ENCODE assay signal across 20 cellular contexts in the genomic region with DNA sequence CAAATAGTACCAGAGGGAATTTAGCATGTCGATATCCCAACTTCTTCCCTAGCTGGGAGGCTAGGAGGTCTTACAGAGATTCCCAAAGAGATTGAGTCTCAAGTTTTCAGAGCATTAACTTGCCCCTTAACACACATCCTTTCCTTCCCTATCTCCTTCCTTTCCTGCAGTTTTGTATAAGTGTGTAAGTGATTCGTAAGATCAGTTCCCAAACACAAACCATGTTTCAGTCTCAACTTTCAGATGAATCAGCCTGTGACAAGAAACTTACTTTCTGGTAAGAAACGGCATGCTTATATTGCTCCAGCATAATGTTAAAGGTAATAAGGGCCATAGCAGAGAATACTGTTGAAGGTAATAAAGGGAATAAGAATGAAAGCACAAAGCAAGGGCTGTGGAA.
DNase-seq lines count a peak whose midpoint lies in the region; ATAC-seq and TF ChIP-seq lines count a peak whose summit lies in the region.
"Had no signal": no experiment of that assay in that cellular context is flagged by ENCODE, and none has a peak within 500 bp of the region (broad histone marks: within the 10 kb centered on the region; RNA-seq: fewer than 3 reads in every experiment).

No MANE protein-coding gene starts in this region.

- H3K9me3 ChIP-seq in ectodermal cell (ENCODE audit: control insufficient read depth, low read length) (no peaks in the 10 kb centered on the region), neuronal stem cell (replicated peaks in 1 of 2; ENCODE audit: control insufficient read depth in 2 of 2, insufficient read depth in 1 of 2, low read depth in 1 of 2, low read length in 2 of 2) (no peaks in the 10 kb centered on the region)
- no peaks in the 10 kb centered on the region for H3K9me3 ChIP-seq in CD4-positive, alpha-beta memory T cell (ENCODE audit: control insufficient read depth in 1 of 2, low read length in 2 of 2)

- H4K91ac ChIP-seq in neuronal stem cell (ENCODE audit: low read depth, low read length, poor library complexity): no peak overlapping the region

- no peak overlapping the region for H3K4ac ChIP-seq in neuronal stem cell (ENCODE audit: low read length)

- no peak overlapping the region for H3K27ac Mint-ChIP-seq in GM23338
- H3K27ac Mint-ChIP-seq in CD4-positive, alpha-beta memory T cell: no peak overlapping the region
- H3K27ac Mint-ChIP-seq: CD4-positive, alpha-beta T cell had no signal

- no peak overlapping the region for H2AK5ac ChIP-seq in neuronal stem cell (ENCODE audit: low read depth, low read length)

- no peak for TF ChIP-seq CTCF in GM23338 (conservative IDR thresholded peaks at IDR 0.05; ENCODE audit: low read depth in 2 of 2)

- no peak overlapping the region for H3K23ac ChIP-seq in neuronal stem cell (ENCODE audit: low read depth, low read length, poor library complexity)

- no peak overlapping the region for H2BK5ac ChIP-seq in neuronal stem cell (ENCODE audit: low read length)

- H3K79me1 ChIP-seq in neuronal stem cell (ENCODE audit: low read depth, low read length): no peaks in the 10 kb centered on the region

- H3F3A ChIP-seq in GM23338 (replicated peaks; ENCODE audit: low read depth): no peaks in the 10 kb centered on the region

- POLR2A ChIA-PET in CD4-positive, alpha-beta memory T cell (lab: Charles Lee; ENCODE audit: partially characterized antibody): no interaction called here

- no peaks in the 10 kb centered on the region for H3K36me3 ChIP-seq in GM23338 (ENCODE audit: insufficient read depth)
- H3K36me3 ChIP-seq in ectodermal cell (ENCODE audit: control insufficient read depth, insufficient read depth, low read length): no peaks in the 10 kb centered on the region
- H3K36me3 ChIP-seq in neuronal stem cell (replicated peaks in 1 of 2; ENCODE audit: control insufficient read depth in 2 of 2, insufficient read depth in 2 of 2, low read length in 2 of 2): no peaks in the 10 kb centered on the region
- H3K36me3 ChIP-seq in CD4-positive, alpha-beta memory T cell (ENCODE audit: insufficient read depth, low read length): no peaks in the 10 kb centered on the region

- H3K4me3 ChIP-seq in GM23338 (no peak overlapping the region), ectodermal cell (ENCODE audit: insufficient read depth, low read depth, low read length) (no peak overlapping the region), neuronal stem cell (ENCODE audit: low read length in 2 of 2) (no peak overlapping the region)
- no peak overlapping the region for H3K4me3 ChIP-seq in CD4-positive, alpha-beta memory T cell (ENCODE audit: low read length in 2 of 2)

- no peaks in the 10 kb centered on the region for H3K9me2 ChIP-seq in GM23338 (ENCODE audit: insufficient read depth)

- H3K4me1 ChIP-seq in GM23338 (ENCODE audit: insufficient read depth) (peaks cover 6% of the 10 kb centered on the region; the same call in 1 of the 2 replicates), ectodermal cell (ENCODE audit: control insufficient read depth, insufficient read depth, low read length) (no peaks in the 10 kb centered on the region), neuronal stem cell (ENCODE audit: control insufficient read depth in 2 of 2, insufficient read depth in 1 of 2, low read depth in 1 of 2, low read length in 2 of 2) (no peaks in the 10 kb centered on the region)
- H3K4me1 ChIP-seq in CD4-positive, alpha-beta memory T cell (ENCODE audit: insufficient read depth, low read length): no peaks in the 10 kb centered on the region

- DNase-seq in GM23338 (ENCODE audit: low spot score) (no peak), neuronal stem cell (ENCODE audit: low spot score) (no peak), pons (ENCODE audit: low spot score) (no peak), NCI-H2227 treated with DMSO at 0.1 percent for 48 hours (lab: John Stamatoyannopoulos, UW) (no peak), NCI-H1048 (lab: John Stamatoyannopoulos, UW) (no peak)
- DNase-seq in CD4-positive, alpha-beta memory T cell: no peak
- DNase-seq: CD4-positive, alpha-beta T cell; GDM1; KBM-7; NCI-H1105 treated with DMSO at 0.1 percent for 48 hours; NCI-H1694; NCI-H2081 treated with DMSO at 0.1 percent for 48 hours; NCI-H510A; NCI-H748 treated with DMSO at 0.1 percent for 48 hours; NK-92 treated with Interleukin-12 subunit alpha and Interleukin-12 subunit beta, amount 100 ng/mL, for 24 hours; OCI-M1; RPMI8226; SIG-M5 had no signal

- 84 to 96% methylated on average over 3 of the region's 3 CpGs for WGBS in ectodermal cell, 2 experiments
- no CpG with 5 or more reads among the region's 3 CpGs for WGBS in neuronal stem cell (ENCODE audit: extremely low coverage in 2 of 2, insufficient read length in 2 of 2, insufficient replicate concordance in 1 of 2), 2 donors

- no peak overlapping the region for H2BK15ac ChIP-seq in neuronal stem cell (ENCODE audit: low read length)

- CTCF ChIA-PET in CD4-positive, alpha-beta memory T cell (lab: Charles Lee; ENCODE audit: partially characterized antibody): no interaction called here

- H2BK12ac ChIP-seq in neuronal stem cell (ENCODE audit: low read length): no peak overlapping the region

- H3K27ac ChIP-seq in GM23338 (ENCODE audit: low read depth) (peak overlapping the region; percentile 30; the same call in 1 of the 2 replicates), ectodermal cell (ENCODE audit: insufficient read depth, low read depth, low read length, poor library complexity, severe bottlenecking) (peak overlapping the region; percentile 10), neuronal stem cell (replicated peaks; ENCODE audit: low read length) (no peak overlapping the region)
- no peak overlapping the region for H3K27ac ChIP-seq in CD4-positive, alpha-beta memory T cell (ENCODE audit: low read depth, low read length)

- no peaks in the 10 kb centered on the region; the same call in 1 of the 2 replicates for H4K20me1 ChIP-seq in GM23338 (replicated peaks; ENCODE audit: insufficient read depth)

- H2AFZ ChIP-seq in GM23338 (no peak overlapping the region), neuronal stem cell (ENCODE audit: low read length) (no peak overlapping the region)

- H2BK120ac ChIP-seq in neuronal stem cell (ENCODE audit: low read depth, low read length): no peak overlapping the region

- peaks cover 10% of the 10 kb centered on the region for H3K4me1 Mint-ChIP-seq in GM23338
- no peaks in the 10 kb centered on the region for H3K4me1 Mint-ChIP-seq in CD4-positive, alpha-beta memory T cell

- H3K27me3 ChIP-seq in GM23338 (ENCODE audit: insufficient read depth): no peaks in the 10 kb centered on the region
- no peaks in the 10 kb centered on the region for H3K27me3 ChIP-seq in ectodermal cell (ENCODE audit: control insufficient read depth, insufficient read depth, low read length, poor library complexity, severe bottlenecking)
- H3K27me3 ChIP-seq in neuronal stem cell (ENCODE audit: control insufficient read depth in 3 of 3, insufficient read depth in 3 of 3, low read depth in 1 of 3, low read length in 3 of 3): no peaks in the 10 kb centered on the region
- no peaks in the 10 kb centered on the region for H3K27me3 ChIP-seq in CD4-positive, alpha-beta memory T cell (ENCODE audit: insufficient read depth, low read length)

- no peaks in the 10 kb centered on the region; the same call in 1 of the 2 replicates for H3K79me2 ChIP-seq in GM23338 (replicated peaks; ENCODE audit: insufficient read depth)

- no peak overlapping the region for H4K8ac ChIP-seq in neuronal stem cell (ENCODE audit: low read depth, low read length)

- H3K18ac ChIP-seq in neuronal stem cell (ENCODE audit: low read length): peak overlapping the region; percentile 54

- H3K27me3 Mint-ChIP-seq in GM23338 (ENCODE audit: insufficient read depth, low read depth, poor library complexity): no peaks in the 10 kb centered on the region
- no peaks in the 10 kb centered on the region for H3K27me3 Mint-ChIP-seq in CD4-positive, alpha-beta memory T cell
- H3K27me3 Mint-ChIP-seq: CD4-positive, alpha-beta T cell had no signal

- H3K14ac ChIP-seq in neuronal stem cell (ENCODE audit: low read length): no peak overlapping the region

- H3K9me3 Mint-ChIP-seq in GM23338: peaks cover 4% of the 10 kb centered on the region; the same call in 1 of the 3 replicates
- H3K9me3 Mint-ChIP-seq in CD4-positive, alpha-beta memory T cell: peaks cover 0 to 9% (median 4%) of the 10 kb centered on the region in 8 donors

- intact Hi-C loops in CD4-positive, alpha-beta memory T cell (cut with micrococcal nuclease): no loop called here

- H3K4me2 ChIP-seq in GM23338 (no peak overlapping the region), neuronal stem cell (ENCODE audit: insufficient read depth, low read length, poor library complexity, severe bottlenecking) (no peak overlapping the region)

- no peaks in the 10 kb centered on the region for H3K36me3 Mint-ChIP-seq in GM23338 (ENCODE audit: low read depth)
- H3K36me3 Mint-ChIP-seq in CD4-positive, alpha-beta memory T cell: no peaks in the 10 kb centered on the region

- no peak overlapping the region for H3K4me3 Mint-ChIP-seq in GM23338
- H3K4me3 Mint-ChIP-seq in CD4-positive, alpha-beta memory T cell: no peak overlapping the region
- H3K4me3 Mint-ChIP-seq: CD4-positive, alpha-beta T cell had no signal

- no peak overlapping the region for H3K9ac ChIP-seq in neuronal stem cell (ENCODE audit: low read depth, low read length, poor library complexity)

- ATAC-seq in GM23338 (no peak), SK-N-SH treated with all-trans-retinoic acid at 6 μM for 48 hours (peak; percentile 67)

TF ChIP-seq in GM23338, 12 proteins besides CTCF, POLR2A, EP300 and RAD21 (continues in another document):
- no peak for TF ChIP-seq ZNF114 (CRISPR knock-in tag; IDR thresholded peaks at IDR 0.05)
- TF ChIP-seq ETS1 (IDR thresholded peaks at IDR 0.05): no peak

TF ChIP-seq in SK-N-SH treated with all-trans-retinoic acid at 6 μM for 48 hours, 23 proteins besides CTCF, POLR2A, EP300 and RAD21 (continues in another document):
- TF ChIP-seq RARB (CRISPR knock-in tag; IDR thresholded peaks at IDR 0.05): no peak
- no peak for TF ChIP-seq SNAI2 (CRISPR knock-in tag; IDR thresholded peaks at IDR 0.05)
- no peak for TF ChIP-seq OSR1 (CRISPR knock-in tag; IDR thresholded peaks at IDR 0.05)
- no peak for TF ChIP-seq POU6F1 (CRISPR knock-in tag; IDR thresholded peaks at IDR 0.05; ENCODE audit: borderline replicate concordance, low read depth)
- no peak for TF ChIP-seq ZFP30 (CRISPR knock-in tag; IDR thresholded peaks at IDR 0.05)
- no peak for TF ChIP-seq BACH2 (CRISPR knock-in tag; IDR thresholded peaks at IDR 0.05; ENCODE audit: borderline replicate concordance)

Comparison
In these comparisons a context has a peak if more than half of its experiments do, and no peak if none do; other contexts are left out.
1. H3K27ac ChIP-seq: peak in GM23338 (single experiment) and ectodermal cell (single experiment); none in neuronal stem cell (single experiment) and CD4-positive, alpha-beta memory T cell (single experiment).